ENCODE assay signal across 1 cellular context in the genomic region with DNA sequence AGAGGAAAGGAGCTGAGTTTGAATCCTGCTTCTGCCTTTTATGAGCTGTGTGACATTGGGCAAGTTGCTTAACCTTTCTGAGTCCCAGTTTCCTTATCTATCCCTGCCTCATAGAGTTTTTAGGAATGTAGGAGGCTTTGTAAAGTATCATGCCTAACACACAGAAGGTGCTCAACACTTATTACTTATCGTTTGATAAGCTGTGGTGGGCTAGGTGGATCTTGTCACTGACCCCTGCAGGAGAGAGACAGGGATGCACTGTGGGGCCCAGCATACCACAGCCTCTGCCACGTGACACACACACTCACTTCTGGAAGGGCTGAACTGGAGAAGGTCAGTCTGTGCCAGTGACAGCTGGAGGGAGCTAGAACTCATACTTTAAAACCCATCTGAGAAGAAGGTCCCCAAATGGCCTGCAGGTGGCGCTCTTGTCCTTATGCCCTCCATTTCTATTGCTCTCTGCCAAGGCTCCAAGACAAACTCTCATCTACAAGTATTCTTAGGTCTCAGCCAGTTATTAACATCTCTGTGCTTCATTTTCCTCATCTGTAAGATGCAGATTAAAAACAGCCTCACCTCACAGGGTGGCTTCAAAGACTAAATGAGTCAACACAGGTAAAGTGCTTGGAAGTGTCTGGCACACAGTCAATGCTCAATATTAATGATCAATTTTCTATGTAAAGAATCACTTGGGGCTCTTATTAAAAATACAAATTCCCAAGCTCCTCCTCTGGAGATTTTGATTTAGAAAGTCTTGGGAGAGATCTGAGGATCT.
TF ChIP-seq lines count a peak whose summit lies in the region.

No MANE protein-coding gene starts in this region.

TF ChIP-seq in K562, 482 proteins besides CTCF, POLR2A, EP300 and RAD21 (continued from another document and continues in another):
- TF ChIP-seq, protein P1, sequence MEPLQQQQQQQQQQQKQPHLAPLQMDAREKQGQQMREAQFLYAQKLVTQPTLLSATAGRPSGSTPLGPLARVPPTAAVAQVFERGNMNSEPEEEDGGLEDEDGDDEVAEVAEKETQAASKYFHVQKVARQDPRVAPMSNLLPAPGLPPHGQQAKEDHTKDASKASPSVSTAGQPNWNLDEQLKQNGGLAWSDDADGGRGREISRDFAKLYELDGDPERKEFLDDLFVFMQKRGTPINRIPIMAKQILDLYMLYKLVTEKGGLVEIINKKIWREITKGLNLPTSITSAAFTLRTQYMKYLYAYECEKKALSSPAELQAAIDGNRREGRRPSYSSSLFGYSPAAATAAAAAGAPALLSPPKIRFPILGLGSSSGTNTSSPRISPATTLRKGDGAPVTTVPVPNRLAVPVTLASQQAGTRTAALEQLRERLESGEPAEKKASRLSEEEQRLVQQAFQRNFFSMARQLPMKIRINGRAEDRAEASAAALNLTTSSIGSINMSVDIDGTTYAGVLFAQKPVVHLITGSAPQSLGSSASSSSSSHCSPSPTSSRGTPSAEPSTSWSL (CRISPR knock-in tag; IDR thresholded peaks at IDR 0.05; ENCODE audit: borderline replicate concordance), result no peak
- TF ChIP-seq CHD2 (IDR thresholded peaks at IDR 0.05; ENCODE audit: low read depth, low read length) (no peak), MEF2A (IDR thresholded peaks at IDR 0.05; ENCODE audit: control insufficient read depth, low read depth, low read length) (no peak), FOXM1 (IDR thresholded peaks at IDR 0.05; ENCODE audit: low read depth) (no peak), FOXM1 (CRISPR knock-in tag; IDR thresholded peaks at IDR 0.05; ENCODE audit: low read depth) (no peak), HNRNPLL (IDR thresholded peaks at IDR 0.05; ENCODE audit: low read depth, low read length, poor library complexity, severe bottlenecking) (no peak), TAF15 (IDR thresholded peaks at IDR 0.05; ENCODE audit: low read depth, low read length) (no peak), POLR2AphosphoS2 (IDR thresholded peaks at IDR 0.05; ENCODE audit: low read length) (no peak), BCOR (IDR thresholded peaks at IDR 0.05) (peak; percentile 93; the same call in 1 of the 2 replicates), CCNT2 (IDR thresholded peaks at IDR 0.05; ENCODE audit: borderline replicate concordance, extremely low read depth, insufficient read length, low read depth, low read length) (no peak), ZNF239 (CRISPR knock-in tag; IDR thresholded peaks at IDR 0.05) (no peak), RBM25 (IDR thresholded peaks at IDR 0.05; ENCODE audit: low read depth, low read length, severe bottlenecking) (peak; percentile 83), TARDBP (IDR thresholded peaks at IDR 0.05) (0 out of 2 replicates have a peak, but pooled peaks have one; percentile 41), ZNF445 (CRISPR knock-in tag; IDR thresholded peaks at IDR 0.05; ENCODE audit: low read depth) (no peak), TRIM24 (IDR thresholded peaks at IDR 0.05) (peak in 1 of 2 experiments; percentile 68; a peak in 2 of 4 replicates), MECOM (CRISPR knock-in tag; IDR thresholded peaks at IDR 0.05) (no peak), ATF1 (CRISPR knock-in tag; IDR thresholded peaks at IDR 0.05) (no peak), ATF1 (tag; IDR thresholded peaks at IDR 0.05) (no peak), CREB1 (IDR thresholded peaks at IDR 0.05) (no peak), CREB1 (CRISPR knock-in tag; IDR thresholded peaks at IDR 0.05) (no peak), SOX6 (IDR thresholded peaks at IDR 0.05) (0 out of 2 replicates have a peak, but pooled peaks have one; percentile 20), BRD9 (IDR thresholded peaks at IDR 0.05; ENCODE audit: low read depth, partially characterized antibody) (peak; percentile 74), TEAD1 (CRISPR knock-in tag; IDR thresholded peaks at IDR 0.05) (peak in 1 of 2 experiments; percentile 55; a peak in 1 of 4 replicates), TBL1XR1 (IDR thresholded peaks at IDR 0.05; ENCODE audit: low read length in 2 of 2) (no peak), TAF9B (IDR thresholded peaks at IDR 0.05; ENCODE audit: partially characterized antibody) (no peak), MTA1 (IDR thresholded peaks at IDR 0.05; ENCODE audit: borderline replicate concordance) (no peak), TOE1 (IDR thresholded peaks at IDR 0.05; ENCODE audit: borderline replicate concordance) (peak; percentile 74; the same call in 1 of the 2 replicates), TOE1 (CRISPR knock-in tag; IDR thresholded peaks at IDR 0.05; ENCODE audit: borderline replicate concordance, low read depth) (no peak), ZC3H4 (CRISPR knock-in tag; IDR thresholded peaks at IDR 0.05; ENCODE audit: borderline replicate concordance) (no peak), GATAD2A (IDR thresholded peaks at IDR 0.05) (no peak), ATF7 (IDR thresholded peaks at IDR 0.05) (peak; percentile 45; the same call in 1 of the 2 replicates), YY1 (IDR thresholded peaks at IDR 0.05; ENCODE audit: borderline replicate concordance in 1 of 3, control insufficient read depth in 1 of 3, extremely low read depth in 1 of 3, insufficient read depth in 3 of 3, insufficient read length in 1 of 3, insufficient replicate concordance in 2 of 3, low read depth in 1 of 3, low read length in 2 of 3) (peak in 1 of 3 experiments; percentile 39), POLR2H (tag; IDR thresholded peaks at IDR 0.05; ENCODE audit: low read depth) (no peak)
- TF ChIP-seq, protein P2, sequence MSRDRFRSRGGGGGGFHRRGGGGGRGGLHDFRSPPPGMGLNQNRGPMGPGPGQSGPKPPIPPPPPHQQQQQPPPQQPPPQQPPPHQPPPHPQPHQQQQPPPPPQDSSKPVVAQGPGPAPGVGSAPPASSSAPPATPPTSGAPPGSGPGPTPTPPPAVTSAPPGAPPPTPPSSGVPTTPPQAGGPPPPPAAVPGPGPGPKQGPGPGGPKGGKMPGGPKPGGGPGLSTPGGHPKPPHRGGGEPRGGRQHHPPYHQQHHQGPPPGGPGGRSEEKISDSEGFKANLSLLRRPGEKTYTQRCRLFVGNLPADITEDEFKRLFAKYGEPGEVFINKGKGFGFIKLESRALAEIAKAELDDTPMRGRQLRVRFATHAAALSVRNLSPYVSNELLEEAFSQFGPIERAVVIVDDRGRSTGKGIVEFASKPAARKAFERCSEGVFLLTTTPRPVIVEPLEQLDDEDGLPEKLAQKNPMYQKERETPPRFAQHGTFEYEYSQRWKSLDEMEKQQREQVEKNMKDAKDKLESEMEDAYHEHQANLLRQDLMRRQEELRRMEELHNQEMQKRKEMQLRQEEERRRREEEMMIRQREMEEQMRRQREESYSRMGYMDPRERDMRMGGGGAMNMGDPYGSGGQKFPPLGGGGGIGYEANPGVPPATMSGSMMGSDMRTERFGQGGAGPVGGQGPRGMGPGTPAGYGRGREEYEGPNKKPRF (IDR thresholded peaks at IDR 0.05; ENCODE audit: low read depth, low read length), result no peak
- TF ChIP-seq, protein P3, sequence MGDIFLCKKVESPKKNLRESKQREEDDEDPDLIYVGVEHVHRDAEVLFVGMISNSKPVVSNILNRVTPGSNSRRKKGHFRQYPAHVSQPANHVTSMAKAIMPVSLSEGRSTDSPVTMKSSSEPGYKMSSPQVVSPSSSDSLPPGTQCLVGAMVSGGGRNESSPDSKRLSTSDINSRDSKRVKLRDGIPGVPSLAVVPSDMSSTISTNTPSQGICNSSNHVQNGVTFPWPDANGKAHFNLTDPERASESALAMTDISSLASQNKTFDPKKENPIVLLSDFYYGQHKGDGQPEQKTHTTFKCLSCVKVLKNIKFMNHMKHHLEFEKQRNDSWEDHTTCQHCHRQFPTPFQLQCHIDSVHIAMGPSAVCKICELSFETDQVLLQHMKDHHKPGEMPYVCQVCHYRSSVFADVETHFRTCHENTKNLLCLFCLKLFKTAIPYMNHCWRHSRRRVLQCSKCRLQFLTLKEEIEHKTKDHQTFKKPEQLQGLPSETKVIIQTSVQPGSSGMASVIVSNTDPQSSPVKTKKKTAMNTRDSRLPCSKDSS (IDR thresholded peaks at IDR 0.05; ENCODE audit: low read depth, partially characterized antibody), result no peak
- TF ChIP-seq, protein P4, sequence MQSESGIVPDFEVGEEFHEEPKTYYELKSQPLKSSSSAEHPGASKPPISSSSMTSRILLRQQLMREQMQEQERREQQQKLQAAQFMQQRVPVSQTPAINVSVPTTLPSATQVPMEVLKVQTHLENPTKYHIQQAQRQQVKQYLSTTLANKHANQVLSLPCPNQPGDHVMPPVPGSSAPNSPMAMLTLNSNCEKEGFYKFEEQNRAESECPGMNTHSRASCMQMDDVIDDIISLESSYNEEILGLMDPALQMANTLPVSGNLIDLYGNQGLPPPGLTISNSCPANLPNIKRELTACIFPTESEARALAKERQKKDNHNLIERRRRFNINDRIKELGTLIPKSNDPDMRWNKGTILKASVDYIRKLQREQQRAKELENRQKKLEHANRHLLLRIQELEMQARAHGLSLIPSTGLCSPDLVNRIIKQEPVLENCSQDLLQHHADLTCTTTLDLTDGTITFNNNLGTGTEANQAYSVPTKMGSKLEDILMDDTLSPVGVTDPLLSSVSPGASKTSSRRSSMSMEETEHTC (IDR thresholded peaks at IDR 0.05), result peak; percentile 56; the same call in 1 of the 2 replicates
- TF ChIP-seq, protein P5, sequence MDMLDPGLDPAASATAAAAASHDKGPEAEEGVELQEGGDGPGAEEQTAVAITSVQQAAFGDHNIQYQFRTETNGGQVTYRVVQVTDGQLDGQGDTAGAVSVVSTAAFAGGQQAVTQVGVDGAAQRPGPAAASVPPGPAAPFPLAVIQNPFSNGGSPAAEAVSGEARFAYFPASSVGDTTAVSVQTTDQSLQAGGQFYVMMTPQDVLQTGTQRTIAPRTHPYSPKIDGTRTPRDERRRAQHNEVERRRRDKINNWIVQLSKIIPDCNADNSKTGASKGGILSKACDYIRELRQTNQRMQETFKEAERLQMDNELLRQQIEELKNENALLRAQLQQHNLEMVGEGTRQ (CRISPR knock-in tag; IDR thresholded peaks at IDR 0.05), result peak; percentile 91
- TF ChIP-seq, protein P6, sequence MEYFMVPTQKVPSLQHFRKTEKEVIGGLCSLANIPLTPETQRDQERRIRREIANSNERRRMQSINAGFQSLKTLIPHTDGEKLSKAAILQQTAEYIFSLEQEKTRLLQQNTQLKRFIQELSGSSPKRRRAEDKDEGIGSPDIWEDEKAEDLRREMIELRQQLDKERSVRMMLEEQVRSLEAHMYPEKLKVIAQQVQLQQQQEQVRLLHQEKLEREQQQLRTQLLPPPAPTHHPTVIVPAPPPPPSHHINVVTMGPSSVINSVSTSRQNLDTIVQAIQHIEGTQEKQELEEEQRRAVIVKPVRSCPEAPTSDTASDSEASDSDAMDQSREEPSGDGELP (CRISPR knock-in tag; IDR thresholded peaks at IDR 0.05; ENCODE audit: borderline replicate concordance), result peak; percentile 88
- TF ChIP-seq, protein P7, sequence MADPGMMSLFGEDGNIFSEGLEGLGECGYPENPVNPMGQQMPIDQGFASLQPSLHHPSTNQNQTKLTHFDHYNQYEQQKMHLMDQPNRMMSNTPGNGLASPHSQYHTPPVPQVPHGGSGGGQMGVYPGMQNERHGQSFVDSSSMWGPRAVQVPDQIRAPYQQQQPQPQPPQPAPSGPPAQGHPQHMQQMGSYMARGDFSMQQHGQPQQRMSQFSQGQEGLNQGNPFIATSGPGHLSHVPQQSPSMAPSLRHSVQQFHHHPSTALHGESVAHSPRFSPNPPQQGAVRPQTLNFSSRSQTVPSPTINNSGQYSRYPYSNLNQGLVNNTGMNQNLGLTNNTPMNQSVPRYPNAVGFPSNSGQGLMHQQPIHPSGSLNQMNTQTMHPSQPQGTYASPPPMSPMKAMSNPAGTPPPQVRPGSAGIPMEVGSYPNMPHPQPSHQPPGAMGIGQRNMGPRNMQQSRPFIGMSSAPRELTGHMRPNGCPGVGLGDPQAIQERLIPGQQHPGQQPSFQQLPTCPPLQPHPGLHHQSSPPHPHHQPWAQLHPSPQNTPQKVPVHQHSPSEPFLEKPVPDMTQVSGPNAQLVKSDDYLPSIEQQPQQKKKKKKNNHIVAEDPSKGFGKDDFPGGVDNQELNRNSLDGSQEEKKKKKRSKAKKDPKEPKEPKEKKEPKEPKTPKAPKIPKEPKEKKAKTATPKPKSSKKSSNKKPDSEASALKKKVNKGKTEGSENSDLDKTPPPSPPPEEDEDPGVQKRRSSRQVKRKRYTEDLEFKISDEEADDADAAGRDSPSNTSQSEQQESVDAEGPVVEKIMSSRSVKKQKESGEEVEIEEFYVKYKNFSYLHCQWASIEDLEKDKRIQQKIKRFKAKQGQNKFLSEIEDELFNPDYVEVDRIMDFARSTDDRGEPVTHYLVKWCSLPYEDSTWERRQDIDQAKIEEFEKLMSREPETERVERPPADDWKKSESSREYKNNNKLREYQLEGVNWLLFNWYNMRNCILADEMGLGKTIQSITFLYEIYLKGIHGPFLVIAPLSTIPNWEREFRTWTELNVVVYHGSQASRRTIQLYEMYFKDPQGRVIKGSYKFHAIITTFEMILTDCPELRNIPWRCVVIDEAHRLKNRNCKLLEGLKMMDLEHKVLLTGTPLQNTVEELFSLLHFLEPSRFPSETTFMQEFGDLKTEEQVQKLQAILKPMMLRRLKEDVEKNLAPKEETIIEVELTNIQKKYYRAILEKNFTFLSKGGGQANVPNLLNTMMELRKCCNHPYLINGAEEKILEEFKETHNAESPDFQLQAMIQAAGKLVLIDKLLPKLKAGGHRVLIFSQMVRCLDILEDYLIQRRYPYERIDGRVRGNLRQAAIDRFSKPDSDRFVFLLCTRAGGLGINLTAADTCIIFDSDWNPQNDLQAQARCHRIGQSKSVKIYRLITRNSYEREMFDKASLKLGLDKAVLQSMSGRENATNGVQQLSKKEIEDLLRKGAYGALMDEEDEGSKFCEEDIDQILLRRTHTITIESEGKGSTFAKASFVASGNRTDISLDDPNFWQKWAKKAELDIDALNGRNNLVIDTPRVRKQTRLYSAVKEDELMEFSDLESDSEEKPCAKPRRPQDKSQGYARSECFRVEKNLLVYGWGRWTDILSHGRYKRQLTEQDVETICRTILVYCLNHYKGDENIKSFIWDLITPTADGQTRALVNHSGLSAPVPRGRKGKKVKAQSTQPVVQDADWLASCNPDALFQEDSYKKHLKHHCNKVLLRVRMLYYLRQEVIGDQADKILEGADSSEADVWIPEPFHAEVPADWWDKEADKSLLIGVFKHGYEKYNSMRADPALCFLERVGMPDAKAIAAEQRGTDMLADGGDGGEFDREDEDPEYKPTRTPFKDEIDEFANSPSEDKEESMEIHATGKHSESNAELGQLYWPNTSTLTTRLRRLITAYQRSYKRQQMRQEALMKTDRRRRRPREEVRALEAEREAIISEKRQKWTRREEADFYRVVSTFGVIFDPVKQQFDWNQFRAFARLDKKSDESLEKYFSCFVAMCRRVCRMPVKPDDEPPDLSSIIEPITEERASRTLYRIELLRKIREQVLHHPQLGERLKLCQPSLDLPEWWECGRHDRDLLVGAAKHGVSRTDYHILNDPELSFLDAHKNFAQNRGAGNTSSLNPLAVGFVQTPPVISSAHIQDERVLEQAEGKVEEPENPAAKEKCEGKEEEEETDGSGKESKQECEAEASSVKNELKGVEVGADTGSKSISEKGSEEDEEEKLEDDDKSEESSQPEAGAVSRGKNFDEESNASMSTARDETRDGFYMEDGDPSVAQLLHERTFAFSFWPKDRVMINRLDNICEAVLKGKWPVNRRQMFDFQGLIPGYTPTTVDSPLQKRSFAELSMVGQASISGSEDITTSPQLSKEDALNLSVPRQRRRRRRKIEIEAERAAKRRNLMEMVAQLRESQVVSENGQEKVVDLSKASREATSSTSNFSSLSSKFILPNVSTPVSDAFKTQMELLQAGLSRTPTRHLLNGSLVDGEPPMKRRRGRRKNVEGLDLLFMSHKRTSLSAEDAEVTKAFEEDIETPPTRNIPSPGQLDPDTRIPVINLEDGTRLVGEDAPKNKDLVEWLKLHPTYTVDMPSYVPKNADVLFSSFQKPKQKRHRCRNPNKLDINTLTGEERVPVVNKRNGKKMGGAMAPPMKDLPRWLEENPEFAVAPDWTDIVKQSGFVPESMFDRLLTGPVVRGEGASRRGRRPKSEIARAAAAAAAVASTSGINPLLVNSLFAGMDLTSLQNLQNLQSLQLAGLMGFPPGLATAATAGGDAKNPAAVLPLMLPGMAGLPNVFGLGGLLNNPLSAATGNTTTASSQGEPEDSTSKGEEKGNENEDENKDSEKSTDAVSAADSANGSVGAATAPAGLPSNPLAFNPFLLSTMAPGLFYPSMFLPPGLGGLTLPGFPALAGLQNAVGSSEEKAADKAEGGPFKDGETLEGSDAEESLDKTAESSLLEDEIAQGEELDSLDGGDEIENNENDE (IDR thresholded peaks at IDR 0.05; ENCODE audit: low read depth, low read length), result no peak
